In the genomic region with DNA sequence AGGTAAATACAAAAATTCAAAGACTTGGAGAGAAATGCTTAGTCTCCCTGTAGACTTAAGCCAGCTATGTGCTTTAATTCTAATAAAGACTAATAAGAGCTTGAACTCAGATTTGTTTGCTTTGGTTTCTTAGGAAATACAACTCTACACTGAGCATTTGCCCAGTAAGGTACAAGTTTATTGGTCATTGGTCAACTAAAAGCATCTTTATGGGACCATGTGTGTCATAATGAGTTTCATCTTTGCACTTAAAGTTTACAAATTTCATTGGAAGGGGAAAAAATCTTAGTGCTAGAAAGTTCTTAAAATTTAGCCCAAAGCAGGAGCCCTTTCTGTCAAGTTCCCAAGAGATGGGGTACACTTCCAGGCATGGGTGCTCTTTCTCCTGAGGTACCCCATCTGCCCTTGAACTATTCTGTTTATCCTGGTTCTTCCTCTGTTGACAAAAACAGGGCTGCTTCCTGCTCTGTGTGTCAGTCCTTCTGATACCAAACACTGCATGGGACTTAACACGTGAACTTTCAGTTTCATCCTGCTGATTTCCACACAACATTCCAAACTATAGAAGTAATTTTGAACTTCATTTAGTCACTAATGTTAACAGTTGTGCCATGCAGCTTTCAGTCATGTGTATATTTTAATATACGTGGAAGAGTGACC, we compare ENCODE assay signal across 13 cellular contexts.
DNase-seq lines count a peak whose midpoint lies in the region; ATAC-seq, FAIRE-seq and TF ChIP-seq lines count a peak whose summit lies in the region.
"Had no signal": no experiment of that assay in that cellular context is flagged by ENCODE, and none has a peak within 500 bp of the region (broad histone marks: within the 10 kb centered on the region; RNA-seq: fewer than 3 reads in every experiment).

No MANE protein-coding gene starts in this region.

- peaks cover 0 to 4% of the 10 kb centered on the region in 2 experiments for H3K36me3 ChIP-seq in keratinocyte (ENCODE audit: control insufficient read depth in 2 of 2, extremely low read depth in 1 of 2, insufficient read depth in 2 of 2, low read length in 2 of 2)
- no peaks in the 10 kb centered on the region for H3K36me3 ChIP-seq in upper lobe of left lung

- H2AFZ ChIP-seq in keratinocyte (ENCODE audit: control insufficient read depth, low read length) = no peak overlapping the region

- H3K4me1 ChIP-seq in keratinocyte (ENCODE audit: control insufficient read depth, extremely low read depth, insufficient read depth, low read length) (peaks cover 3% of the 10 kb centered on the region), upper lobe of left lung (peaks cover 0 to 3% (median 0%) of the 10 kb centered on the region in 4 donors)

- H3K9me1 ChIP-seq in keratinocyte (ENCODE audit: control insufficient read depth, extremely low read depth, insufficient read depth, low read length) = no peaks in the 10 kb centered on the region

- H4K20me1 ChIP-seq in keratinocyte (ENCODE audit: control insufficient read depth, extremely low read depth, insufficient read depth, low read length) = no peaks in the 10 kb centered on the region

- no peaks in the 10 kb centered on the region for H3K79me2 ChIP-seq in keratinocyte (ENCODE audit: control insufficient read depth, insufficient read depth, low read length)

- H3K9me3 Mint-ChIP-seq in HFFc6 = no peaks in the 10 kb centered on the region
- H3K9me3 Mint-ChIP-seq: activated naive CD4-positive, alpha-beta T cell treated with anti-CD3 and anti-CD28 coated beads for 36 hours had no signal

- no peak for TF ChIP-seq EP300 in upper lobe of left lung (IDR thresholded peaks at IDR 0.05)

- H3K4me3 ChIP-seq in keratinocyte (ENCODE audit: control insufficient read depth in 2 of 3, extremely low read depth in 1 of 3, insufficient read depth in 2 of 3, low read depth in 1 of 3, low read length in 3 of 3) (no peak overlapping the region), upper lobe of left lung (no peak overlapping the region)

- WGBS in upper lobe of left lung, 2 donors = 17 to 22% methylated on average over 2 of the region's 2 CpGs

- H3K27ac ChIP-seq in keratinocyte (ENCODE audit: control insufficient read depth, insufficient read depth, low read length) (no peak overlapping the region), upper lobe of left lung (peak overlapping the region in 3 of 4 donors; percentile 2 to 67 (median 58))

- H3K27me3 Mint-ChIP-seq in HFFc6 (ENCODE audit: insufficient read depth) = no peaks in the 10 kb centered on the region; the same call in 1 of the 2 replicates

- no peak for TF ChIP-seq CTCF in HFFc6 (IDR thresholded peaks at IDR 0.05)
- TF ChIP-seq CTCF in keratinocyte (optimal IDR thresholded peaks at IDR 0.05 in 1 of 3, IDR thresholded peaks at IDR 0.05 in 1 of 3, conservative IDR thresholded peaks at IDR 0.05 in 1 of 3; ENCODE audit: extremely low read depth in 1 of 3, insufficient read depth in 2 of 3, low read length in 3 of 3) = no peak
- TF ChIP-seq CTCF in upper lobe of left lung (IDR thresholded peaks at IDR 0.05) = no peak

- H3K36me3 Mint-ChIP-seq in HFFc6 (ENCODE audit: low read depth) = peaks cover 28% of the 10 kb centered on the region; the same call in 1 of the 2 replicates

- dilution Hi-C loops in keratinocyte (cut with MboI; ENCODE audit: extremely low pct_ligation_motif_present, low sequenced_read_pairs) = no loop called here

- peak; percentile 55 for FAIRE-seq in keratinocyte (lab: Jason Lieb, UNC)
- FAIRE-seq: GM12891 had no signal

- intact Hi-C loops in posterior cingulate gyrus (cut with DNase I) = no loop called here

- H3K4me1 Mint-ChIP-seq in HFFc6 (ENCODE audit: low read depth) = peaks cover 59% of the 10 kb centered on the region

- H3K27me3 ChIP-seq in keratinocyte (ENCODE audit: control insufficient read depth, extremely low read depth, insufficient read depth, low read length) (no peaks in the 10 kb centered on the region), upper lobe of left lung (no peaks in the 10 kb centered on the region)

- no peak for TF ChIP-seq POLR2A in upper lobe of left lung (IDR thresholded peaks at IDR 0.05)

- DNase-seq in HFFc6 (peak; percentile 72), epidermal melanocyte (ENCODE audit: insufficient read length, low spot score) (peak; percentile 56), keratinocyte (ENCODE audit: low read depth, low spot score) (no peak), upper lobe of left lung (no peak), NCI-H2227 (lab: John Stamatoyannopoulos, UW; ENCODE audit: unreplicated experiment) (no peak), posterior cingulate gyrus (no peak), NCI-H2081 (lab: John Stamatoyannopoulos, UW) (no peak)
- DNase-seq: activated CD8-positive, alpha-beta T cell treated with anti-CD3 and anti-CD28 coated beads, Interleukin-2, amount 10 ng/mL, durations not matched to agents 7 days and 5 days; activated naive CD4-positive, alpha-beta T cell treated with anti-CD3 and anti-CD28 coated beads for 36 hours; KBM-7; NCI-H2107; stimulated activated CD4-positive, alpha-beta T cell treated with anti-CD3 and anti-CD28 coated beads, Interleukin-12 subunit alpha, Interleukin-12 subunit beta, amount 100 ng/mL, for 4 hours had no signal

- ATAC-seq in upper lobe of left lung (ENCODE audit: low FRiP score in 2 of 2) = no peak
- ATAC-seq: activated CD8-positive, alpha-beta T cell treated with anti-CD3 and anti-CD28 coated beads, Interleukin-2, amount 10 ng/mL, durations not matched to agents 7 days and 5 days had no signal

- H3K4me3 Mint-ChIP-seq in HFFc6 = peak overlapping the region; percentile 71
- H3K4me3 Mint-ChIP-seq: activated CD8-positive, alpha-beta T cell treated with anti-CD3 and anti-CD28 coated beads, Interleukin-2, amount 10 ng/mL, durations not matched to agents 7 days and 5 days; activated naive CD4-positive, alpha-beta T cell treated with anti-CD3 and anti-CD28 coated beads for 36 hours had no signal

- no peaks in the 10 kb centered on the region for H3K9me3 ChIP-seq in keratinocyte (ENCODE audit: control insufficient read depth, low read depth, low read length)
- H3K9me3 ChIP-seq in upper lobe of left lung = no peaks in the 10 kb centered on the region

- no peak overlapping the region for H3K4me2 ChIP-seq in keratinocyte (ENCODE audit: control insufficient read depth, extremely low read depth, insufficient read depth, low read depth, low read length)

- peak overlapping the region; percentile 90 for H3K27ac Mint-ChIP-seq in HFFc6
- H3K27ac Mint-ChIP-seq: activated CD8-positive, alpha-beta T cell treated with anti-CD3 and anti-CD28 coated beads, Interleukin-2, amount 10 ng/mL, durations not matched to agents 7 days and 5 days; activated naive CD4-positive, alpha-beta T cell treated with anti-CD3 and anti-CD28 coated beads for 36 hours had no signal

- H3K9ac ChIP-seq in keratinocyte (ENCODE audit: control insufficient read depth, extremely low read depth, insufficient read depth, low read length) = no peak overlapping the region

Comparison
In these comparisons a context has a peak if more than half of its experiments do, and no peak if none do; other contexts are left out.
1. DNase-seq: peak in HFFc6 (single experiment) and epidermal melanocyte (single experiment); none in keratinocyte (single experiment), upper lobe of left lung (0 of 2), NCI-H2227 (single experiment), posterior cingulate gyrus (0 of 10) and NCI-H2081 (0 of 2).